Comparison of ENCODE assay signal across 24 cellular contexts in the genomic region with DNA sequence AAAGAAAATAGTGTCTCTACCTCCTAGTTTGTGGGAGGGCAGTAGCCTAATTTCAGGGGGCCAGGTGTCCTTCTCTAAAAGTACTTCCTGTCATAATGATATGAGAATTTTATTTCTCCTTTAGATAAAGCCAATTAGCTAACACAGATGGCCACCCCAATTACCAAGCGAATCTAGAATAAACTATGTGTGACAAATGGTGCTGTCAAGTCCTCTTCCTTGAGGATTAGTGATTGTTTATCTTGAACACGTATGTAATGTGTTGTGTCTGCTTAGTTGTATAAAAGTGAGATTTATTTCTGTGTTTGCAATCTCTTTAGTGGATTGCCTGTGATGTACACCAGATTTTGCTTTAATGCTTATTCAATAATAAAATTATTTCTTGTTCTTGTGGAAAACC.
DNase-seq lines count a peak whose midpoint lies in the region; ATAC-seq and TF ChIP-seq lines count a peak whose summit lies in the region.
"Had no signal": no experiment of that assay in that cellular context is flagged by ENCODE, and none has a peak within 500 bp of the region (broad histone marks: within the 10 kb centered on the region; RNA-seq: fewer than 3 reads in every experiment).

No MANE protein-coding gene starts in this region.

- no peak overlapping the region for H2AFZ ChIP-seq in GM23248
- H2AFZ ChIP-seq: PC-9 had no signal

- TF ChIP-seq POLR2A in lower leg skin (IDR thresholded peaks at IDR 0.05): no peak

- H3K4me2 ChIP-seq in GM23248 (ENCODE audit: unreplicated experiment): no peak overlapping the region
- H3K4me2 ChIP-seq: A549, PC-9 had no signal

- H3F3A ChIP-seq in GM23248 (ENCODE audit: insufficient read depth): no peaks in the 10 kb centered on the region

- in situ Hi-C loops in GM23248 (cut with MboI): no loop called here

- no peaks in the 10 kb centered on the region for H3K36me3 ChIP-seq in GM23248 (ENCODE audit: low read depth)
- H3K36me3 ChIP-seq: MG63, SJCRH30 had no signal

- DNase-seq in GM23248 (no peak), NCI-H748 treated with DMSO at 0.1 percent for 48 hours (lab: John Stamatoyannopoulos, UW) (peak; percentile 34), lower leg skin (ENCODE audit: low spot score in 2 of 2) (no peak), H4 (ENCODE audit: low spot score) (no peak)
- DNase-seq: Calu3; CD4-positive, alpha-beta T cell; DMS79 treated with DMSO at 0.1 percent for 48 hours; H9; Karpas-422; MG63; NCI-H1092; NCI-H1436 treated with DMSO at 0.1 percent for 48 hours; NCI-H2171 treated with DMSO at 0.1 percent for 48 hours; NCI-H446; NCI-H526 treated with DMSO at 0.1 percent for 48 hours; PC-9; SJCRH30; SW 1271 had no signal

- H3K4me3 ChIP-seq in GM23248 (no peak overlapping the region), lower leg skin (ENCODE audit: low read depth, poor library complexity, severe bottlenecking) (no peak overlapping the region)
- H3K4me3 ChIP-seq: A549, MG63, PC-9, SJCRH30 had no signal

- H3K27ac ChIP-seq in GM23248: peak overlapping the region; percentile 24; the same call in 1 of the 2 replicates
- H3K27ac ChIP-seq: A549, PC-9, RWPE1, SJCRH30 had no signal

- H3K36me3 Mint-ChIP-seq in nephron (ENCODE audit: low read depth): no peaks in the 10 kb centered on the region
- H3K36me3 Mint-ChIP-seq: IgD-negative memory B cell had no signal

- TF ChIP-seq CTCF in nephron (IDR thresholded peaks at IDR 0.05; ENCODE audit: unreplicated experiment in 3 of 3) (no peak), lower leg skin (IDR thresholded peaks at IDR 0.05) (no peak)

- peaks cover 5% of the 10 kb centered on the region for H3K4me1 Mint-ChIP-seq in nephron
- H3K4me1 Mint-ChIP-seq: IgD-negative memory B cell had no signal

- peak overlapping the region; percentile 82 to 90 (median 87) for H3K27ac Mint-ChIP-seq in nephron
- H3K27ac Mint-ChIP-seq: CD4-positive, alpha-beta T cell; IgD-negative memory B cell had no signal

- H3K27me3 Mint-ChIP-seq in nephron (ENCODE audit: low read depth): no peaks in the 10 kb centered on the region
- H3K27me3 Mint-ChIP-seq: CD4-positive, alpha-beta T cell; IgD-negative memory B cell had no signal

- H3K79me2 ChIP-seq in GM23248 (ENCODE audit: insufficient read depth): no peaks in the 10 kb centered on the region

- H3K9ac ChIP-seq in GM23248: no peak overlapping the region

- no peaks in the 10 kb centered on the region for H3K4me1 ChIP-seq in GM23248 (ENCODE audit: insufficient read depth)
- H3K4me1 ChIP-seq: A549, SJCRH30 had no signal

- intact Hi-C loops in lower leg skin (cut with DNase I; ENCODE audit: low total_unique reads): no loop called here

- H3K9me2 ChIP-seq in GM23248 (ENCODE audit: insufficient read depth): no peaks in the 10 kb centered on the region

- H4K20me1 ChIP-seq in GM23248 (ENCODE audit: insufficient read depth): no peaks in the 10 kb centered on the region

- 1 to 5% methylated on average over 2 of the region's 2 CpGs for WGBS in GM23248 (ENCODE audit: low coverage in 1 of 2, low lambda C conversion rate in 2 of 2, missing lambda C conversion rate in 2 of 2), 2 experiments
- 42 to 46% methylated on average over 2 of the region's 2 CpGs for WGBS in lower leg skin, 2 donors

- no peaks in the 10 kb centered on the region for H3K27me3 ChIP-seq in GM23248 (replicated peaks; ENCODE audit: insufficient read depth)
- H3K27me3 ChIP-seq: MG63 had no signal

- no peaks in the 10 kb centered on the region for H3K9me3 Mint-ChIP-seq in nephron
- H3K9me3 Mint-ChIP-seq: H9 had no signal

- H3K9me3 ChIP-seq in GM23248 (ENCODE audit: low read depth): no peaks in the 10 kb centered on the region
- H3K9me3 ChIP-seq: A549, MG63, SJCRH30 had no signal

- H3K4me3 Mint-ChIP-seq in nephron: no peak overlapping the region
- H3K4me3 Mint-ChIP-seq: CD4-positive, alpha-beta T cell; H9; IgD-negative memory B cell had no signal

- ATAC-seq in SK-N-SH treated with all-trans-retinoic acid at 6 μM for 48 hours: no peak
- ATAC-seq in HG02852 (IDR thresholded peaks at IDR 0.05; ENCODE audit: unreplicated experiment): no peak
- ATAC-seq: A549 had no signal

TF ChIP-seq in SK-N-SH treated with all-trans-retinoic acid at 6 μM for 48 hours, 23 proteins besides CTCF, POLR2A, EP300 and RAD21:
- TF ChIP-seq, protein P1, sequence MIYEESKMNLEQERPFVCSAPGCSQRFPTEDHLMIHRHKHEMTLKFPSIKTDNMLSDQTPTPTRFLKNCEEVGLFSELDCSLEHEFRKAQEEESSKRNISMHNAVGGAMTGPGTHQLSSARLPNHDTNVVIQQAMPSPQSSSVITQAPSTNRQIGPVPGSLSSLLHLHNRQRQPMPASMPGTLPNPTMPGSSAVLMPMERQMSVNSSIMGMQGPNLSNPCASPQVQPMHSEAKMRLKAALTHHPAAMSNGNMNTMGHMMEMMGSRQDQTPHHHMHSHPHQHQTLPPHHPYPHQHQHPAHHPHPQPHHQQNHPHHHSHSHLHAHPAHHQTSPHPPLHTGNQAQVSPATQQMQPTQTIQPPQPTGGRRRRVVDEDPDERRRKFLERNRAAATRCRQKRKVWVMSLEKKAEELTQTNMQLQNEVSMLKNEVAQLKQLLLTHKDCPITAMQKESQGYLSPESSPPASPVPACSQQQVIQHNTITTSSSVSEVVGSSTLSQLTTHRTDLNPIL (CRISPR knock-in tag; IDR thresholded peaks at IDR 0.05; ENCODE audit: low read depth): no peak
- TF ChIP-seq TCF4 (CRISPR knock-in tag; IDR thresholded peaks at IDR 0.05; ENCODE audit: borderline replicate concordance): peak; percentile 94
- TF ChIP-seq, protein P2, sequence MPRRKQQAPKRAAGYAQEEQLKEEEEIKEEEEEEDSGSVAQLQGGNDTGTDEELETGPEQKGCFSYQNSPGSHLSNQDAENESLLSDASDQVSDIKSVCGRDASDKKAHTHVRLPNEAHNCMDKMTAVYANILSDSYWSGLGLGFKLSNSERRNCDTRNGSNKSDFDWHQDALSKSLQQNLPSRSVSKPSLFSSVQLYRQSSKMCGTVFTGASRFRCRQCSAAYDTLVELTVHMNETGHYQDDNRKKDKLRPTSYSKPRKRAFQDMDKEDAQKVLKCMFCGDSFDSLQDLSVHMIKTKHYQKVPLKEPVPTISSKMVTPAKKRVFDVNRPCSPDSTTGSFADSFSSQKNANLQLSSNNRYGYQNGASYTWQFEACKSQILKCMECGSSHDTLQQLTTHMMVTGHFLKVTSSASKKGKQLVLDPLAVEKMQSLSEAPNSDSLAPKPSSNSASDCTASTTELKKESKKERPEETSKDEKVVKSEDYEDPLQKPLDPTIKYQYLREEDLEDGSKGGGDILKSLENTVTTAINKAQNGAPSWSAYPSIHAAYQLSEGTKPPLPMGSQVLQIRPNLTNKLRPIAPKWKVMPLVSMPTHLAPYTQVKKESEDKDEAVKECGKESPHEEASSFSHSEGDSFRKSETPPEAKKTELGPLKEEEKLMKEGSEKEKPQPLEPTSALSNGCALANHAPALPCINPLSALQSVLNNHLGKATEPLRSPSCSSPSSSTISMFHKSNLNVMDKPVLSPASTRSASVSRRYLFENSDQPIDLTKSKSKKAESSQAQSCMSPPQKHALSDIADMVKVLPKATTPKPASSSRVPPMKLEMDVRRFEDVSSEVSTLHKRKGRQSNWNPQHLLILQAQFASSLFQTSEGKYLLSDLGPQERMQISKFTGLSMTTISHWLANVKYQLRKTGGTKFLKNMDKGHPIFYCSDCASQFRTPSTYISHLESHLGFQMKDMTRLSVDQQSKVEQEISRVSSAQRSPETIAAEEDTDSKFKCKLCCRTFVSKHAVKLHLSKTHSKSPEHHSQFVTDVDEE (CRISPR knock-in tag; IDR thresholded peaks at IDR 0.05): peak; percentile 88
- TF ChIP-seq ZNF70 (CRISPR knock-in tag; IDR thresholded peaks at IDR 0.05): no peak
- TF ChIP-seq ISL1 (CRISPR knock-in tag; IDR thresholded peaks at IDR 0.05): peak; percentile 32
TF ChIP-seq in SK-N-SH treated with all-trans-retinoic acid at 6 μM for 48 hours: peak in this region for 3.
